ENCODE assay signal across 23 cellular contexts in the genomic region with DNA sequence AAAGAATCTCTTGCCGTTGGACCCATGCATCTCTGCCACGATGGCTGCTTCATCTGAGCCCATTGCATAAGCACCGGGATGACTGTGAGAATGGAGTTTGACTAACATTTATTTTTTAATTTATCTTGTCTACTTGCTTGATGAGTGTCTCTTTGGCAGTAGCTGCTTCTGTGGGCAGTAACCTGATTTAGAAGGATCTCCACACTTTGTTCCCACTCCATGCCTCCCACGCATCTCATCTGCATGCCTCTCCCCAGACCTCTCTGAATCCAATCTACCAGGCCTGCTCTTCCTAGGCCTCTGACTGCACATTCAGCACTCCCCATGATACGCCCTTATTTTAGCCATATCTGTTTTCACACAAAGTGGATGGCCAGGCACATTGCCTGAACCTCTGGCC.
"Had no signal": no experiment of that assay in that cellular context is flagged by ENCODE, and none has a peak within 500 bp of the region (broad histone marks: within the 10 kb centered on the region; RNA-seq: fewer than 3 reads in every experiment).

No MANE protein-coding gene starts in this region.

- H3K27me3 ChIP-seq: Peyer's patch, SJSA1 had no signal

- DNase-seq: activated CD4-positive, alpha-beta T cell treated with anti-CD3 and anti-CD28 coated beads for 36 hours; activated CD4-positive, alpha-beta T cell treated with anti-CD3 and anti-CD28 coated beads, Interleukin-2, amount 10 ng/mL, durations not matched to agents 7 days and 5 days; activated CD4-positive, alpha-beta T cell treated with anti-CD3 and anti-CD28 coated beads, Interleukin-2, amount 50 U/mL, for 48 hours; activated CD8-positive, alpha-beta T cell treated with anti-CD3 and anti-CD28 coated beads, Interleukin-2, amount 10 ng/mL, durations not matched to agents 7 days and 5 days; activated naive CD4-positive, alpha-beta T cell; activated naive CD8-positive, alpha-beta T cell treated with anti-CD3 and anti-CD28 coated beads, Interleukin-2, amount 10 ng/mL, durations not matched to agents 7 days and 5 days; activated T-cell treated with anti-CD3 and anti-CD28 coated beads, Interleukin-2, amount 50 U/mL, for 24 hours; NCI-H1105 treated with DMSO at 0.1 percent for 48 hours; NCI-H1436; NCI-H1694; NCI-H1930; NCI-H2081 treated with DMSO at 0.1 percent for 48 hours; NCI-H345; NCI-H524 treated with DMSO at 0.1 percent for 48 hours; NCI-H748 treated with DMSO at 0.1 percent for 48 hours; NK-92 treated with Interleukin-12 subunit alpha and Interleukin-12 subunit beta, amount 100 ng/mL, for 24 hours; PC-3; Peyer's patch; RPMI8226; SHP77 treated with DMSO at 0.1 percent for 48 hours; SK-N-SH had no signal

- H3K36me3 ChIP-seq: Peyer's patch, SJSA1 had no signal

- ATAC-seq: activated CD4-positive, alpha-beta T cell treated with anti-CD3 and anti-CD28 coated beads for 36 hours; activated CD8-positive, alpha-beta T cell treated with anti-CD3 and anti-CD28 coated beads, Interleukin-2, amount 10 ng/mL, durations not matched to agents 7 days and 5 days; K562; PC-3 had no signal

- H3K9me3 ChIP-seq: Peyer's patch, SJSA1, SK-N-SH had no signal

- H3K4me3 ChIP-seq: K562, Peyer's patch, SJSA1 had no signal

- H3K27ac ChIP-seq: Peyer's patch, SJSA1 had no signal

- H3K4me1 ChIP-seq: Peyer's patch, SJSA1 had no signal
